8 cellular contexts compared by ENCODE assay signal in the genomic region with DNA sequence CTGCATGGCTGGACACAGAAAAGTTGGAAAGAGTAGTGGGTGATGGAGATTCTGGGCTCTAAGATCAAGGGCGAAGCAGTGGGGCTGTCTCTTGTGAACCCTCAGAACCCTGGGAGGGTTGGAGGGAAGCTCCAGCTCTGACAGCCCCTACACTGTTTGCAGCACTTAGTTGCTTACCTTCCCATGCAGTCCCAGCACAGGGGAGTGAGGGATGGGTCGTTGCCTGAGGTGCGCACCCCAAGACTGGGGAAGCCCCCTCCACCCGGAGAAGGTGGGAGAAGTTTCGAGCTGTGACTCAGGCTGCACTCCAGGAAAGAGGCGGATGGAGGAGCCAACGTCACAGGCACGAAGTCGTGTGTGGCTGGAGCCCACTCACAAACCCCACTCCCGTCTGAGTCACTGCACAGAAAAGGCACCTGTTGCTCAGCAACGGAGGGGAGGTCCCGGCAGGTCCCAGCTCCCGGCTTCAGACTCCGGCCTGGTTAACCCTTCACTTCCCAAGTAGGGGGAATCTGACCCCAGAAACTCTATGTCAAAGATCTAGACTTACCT.
DNase-seq lines count a peak whose midpoint lies in the region; ATAC-seq and TF ChIP-seq lines count a peak whose summit lies in the region.

No MANE protein-coding gene starts in this region.

- H3K79me2 ChIP-seq in H9 (ENCODE audit: insufficient read depth, low read length): no peaks in the 10 kb centered on the region

- H3K79me1 ChIP-seq in H9 (ENCODE audit: insufficient read depth, low read depth, low read length, poor library complexity, severe bottlenecking): no peaks in the 10 kb centered on the region

- no peak overlapping the region for H4K8ac ChIP-seq in H9 (replicated peaks; ENCODE audit: insufficient read length, low read depth, low read length)

- no peak overlapping the region for H4K5ac ChIP-seq in H9 (ENCODE audit: insufficient read length, low read depth, low read length)

- no peak overlapping the region for H3K27ac ChIP-seq in H9 (ENCODE audit: insufficient read length, low read depth, low read length)
- no peak overlapping the region for H3K27ac ChIP-seq in foreskin keratinocyte
- no peak overlapping the region for H3K27ac ChIP-seq in uterus

- no peak overlapping the region for H2BK20ac ChIP-seq in H9 (ENCODE audit: low read depth, low read length, poor library complexity, severe bottlenecking)

- CTCF ChIA-PET in activated CD8-positive, alpha-beta T cell treated with anti-CD3 and anti-CD28 coated beads, Interleukin-2, amount 10 ng/mL, durations not matched to agents 7 days and 5 days (lab: Charles Lee): no interaction called here

- H3K4me1 ChIP-seq in H9 (ENCODE audit: insufficient read depth, low read length): peaks cover 3% of the 10 kb centered on the region; the same call in 1 of the 2 replicates
- H3K4me1 ChIP-seq in foreskin keratinocyte: no peaks in the 10 kb centered on the region
- H3K4me1 ChIP-seq in uterus: no peaks in the 10 kb centered on the region

- H3K23me2 ChIP-seq in H9 (ENCODE audit: insufficient read length, low read depth, low read length, poor library complexity, severe bottlenecking): peaks cover 8% of the 10 kb centered on the region

- H3K4me3 Mint-ChIP-seq in H9: peak overlapping the region; percentile 43 to 67
- no peak overlapping the region for H3K4me3 Mint-ChIP-seq in activated CD8-positive, alpha-beta T cell treated with anti-CD3 and anti-CD28 coated beads, Interleukin-2, amount 10 ng/mL, durations not matched to agents 7 days and 5 days

- DNase-seq in H9 (peak; percentile 71), foreskin keratinocyte (peak; percentile 23 to 67), uterus (no peak), Kasumi-1 (lab: John Stamatoyannopoulos, UW) (no peak)
- DNase-seq in activated CD8-positive, alpha-beta T cell treated with anti-CD3 and anti-CD28 coated beads, Interleukin-2, amount 10 ng/mL, durations not matched to agents 7 days and 5 days: peak; percentile 40
- peak; percentile 63 for DNase-seq in stimulated activated CD4-positive, alpha-beta T cell treated with anti-CD3 and anti-CD28 coated beads, Interleukin-4, amount 100 ng/mL, for 1 hour

- peaks cover 28% of the 10 kb centered on the region in 2 experiments for H3K4me1 Mint-ChIP-seq in H9
- H3K4me1 Mint-ChIP-seq in activated CD8-positive, alpha-beta T cell treated with anti-CD3 and anti-CD28 coated beads, Interleukin-2, amount 10 ng/mL, durations not matched to agents 7 days and 5 days (ENCODE audit: low read depth): peaks cover 8% of the 10 kb centered on the region

- no peaks in the 10 kb centered on the region for H3K9me3 ChIP-seq in H9 (ENCODE audit: control insufficient read depth, low read depth, low read length)
- H3K9me3 ChIP-seq in uterus: no peaks in the 10 kb centered on the region

- peak overlapping the region; percentile 9 for H3K4me2 ChIP-seq in H9 (ENCODE audit: insufficient read depth, insufficient read length, low read length)

- no peak overlapping the region for H4K91ac ChIP-seq in H9 (ENCODE audit: insufficient read length, low read depth, low read length)

- peaks cover 3 to 9% of the 10 kb centered on the region in 2 experiments; a peak in 2 of 5 replicates for H3K9me3 Mint-ChIP-seq in H9
- no peaks in the 10 kb centered on the region for H3K9me3 Mint-ChIP-seq in activated CD8-positive, alpha-beta T cell treated with anti-CD3 and anti-CD28 coated beads, Interleukin-2, amount 10 ng/mL, durations not matched to agents 7 days and 5 days (ENCODE audit: insufficient read depth)

- WGBS in H9 (ENCODE audit: extremely low coverage, insufficient read length, low lambda C conversion rate): no CpG with 5 or more reads among the region's 14 CpGs

- H3K9ac ChIP-seq in H9 (ENCODE audit: extremely low read depth, insufficient read length, low read length): no peak overlapping the region

- no peak overlapping the region for H2BK12ac ChIP-seq in H9 (ENCODE audit: insufficient read length, low read depth, low read length)

- H2AFZ ChIP-seq in H9 (ENCODE audit: low read length): no peak overlapping the region

- H2BK120ac ChIP-seq in H9 (ENCODE audit: low read depth, low read length, poor library complexity, severe bottlenecking): no peak overlapping the region

- H3K23ac ChIP-seq in H9 (ENCODE audit: insufficient read length, low read depth, low read length): no peak overlapping the region

- no peak overlapping the region for H2BK5ac ChIP-seq in H9 (ENCODE audit: insufficient read length, low read length)

- H2AK5ac ChIP-seq in H9 (ENCODE audit: insufficient read length, low read length): no peak overlapping the region

- peaks cover 0 to 12% (median 0%) of the 10 kb centered on the region in 3 experiments; a peak in 3 of 7 replicates for H3K36me3 Mint-ChIP-seq in H9 (ENCODE audit: insufficient read depth in 1 of 3, low read depth in 3 of 3)
- H3K36me3 Mint-ChIP-seq in activated CD8-positive, alpha-beta T cell treated with anti-CD3 and anti-CD28 coated beads, Interleukin-2, amount 10 ng/mL, durations not matched to agents 7 days and 5 days (ENCODE audit: low read depth): no peaks in the 10 kb centered on the region

- no peak for TF ChIP-seq CTCF in H9 (conservative IDR thresholded peaks at IDR 0.05)
- TF ChIP-seq CTCF in foreskin keratinocyte (conservative IDR thresholded peaks at IDR 0.05): peak; percentile 10
- no peak for TF ChIP-seq CTCF in uterus (IDR thresholded peaks at IDR 0.05)

- POLR2A ChIA-PET in activated CD8-positive, alpha-beta T cell treated with anti-CD3 and anti-CD28 coated beads, Interleukin-2, amount 10 ng/mL, durations not matched to agents 7 days and 5 days (lab: Charles Lee): no interaction called here

- no peak overlapping the region for H3T11ph ChIP-seq in H9 (ENCODE audit: low read length)

- intact Hi-C loops in uterus (cut with DNase I; ENCODE audit: low total_unique reads): no loop called here

- H2BK15ac ChIP-seq in H9 (ENCODE audit: low read depth, low read length): no peak overlapping the region

- no peak overlapping the region for H3K4ac ChIP-seq in H9 (ENCODE audit: low read depth, low read length)

- H3K36me3 ChIP-seq in uterus: no peaks in the 10 kb centered on the region

- H3K18ac ChIP-seq in H9 (ENCODE audit: insufficient read length, low read depth, low read length): peak overlapping the region; percentile 15

- no peaks in the 10 kb centered on the region; the same call in 1 of the 2 replicates for H3K27me3 Mint-ChIP-seq in H9 (ENCODE audit: low read depth)
- peaks cover 22% of the 10 kb centered on the region for H3K27me3 Mint-ChIP-seq in activated CD8-positive, alpha-beta T cell treated with anti-CD3 and anti-CD28 coated beads, Interleukin-2, amount 10 ng/mL, durations not matched to agents 7 days and 5 days (ENCODE audit: low read depth)

- no peaks in the 10 kb centered on the region for H4K20me1 ChIP-seq in H9 (ENCODE audit: control insufficient read depth, insufficient read depth, insufficient read length)

- no peak for TF ChIP-seq POLR2A in uterus (IDR thresholded peaks at IDR 0.05)

- H3K27ac Mint-ChIP-seq in H9: peak overlapping the region in 1 of 3 experiments; percentile 61; a peak in 1 of 7 replicates
- no peak overlapping the region for H3K27ac Mint-ChIP-seq in activated CD8-positive, alpha-beta T cell treated with anti-CD3 and anti-CD28 coated beads, Interleukin-2, amount 10 ng/mL, durations not matched to agents 7 days and 5 days

- H3K14ac ChIP-seq in H9 (ENCODE audit: insufficient read depth, low read length): no peak overlapping the region

- ATAC-seq in activated CD8-positive, alpha-beta T cell treated with anti-CD3 and anti-CD28 coated beads, Interleukin-2, amount 10 ng/mL, durations not matched to agents 7 days and 5 days: peak; percentile 36
- ATAC-seq in foreskin keratinocyte (peak; percentile 90), GM18909 (IDR thresholded peaks at IDR 0.05; ENCODE audit: poor library complexity, unreplicated experiment) (no peak), GM21447 (IDR thresholded peaks at IDR 0.05; ENCODE audit: unreplicated experiment) (no peak)

- H3K56ac ChIP-seq in H9 (ENCODE audit: insufficient read length, low read depth, low read length): no peak overlapping the region

- H3K4me3 ChIP-seq in uterus: no peak overlapping the region

- H3K27me3 ChIP-seq in H9 (ENCODE audit: insufficient read depth, low read length) (no peaks in the 10 kb centered on the region), foreskin keratinocyte (no peaks in the 10 kb centered on the region), uterus (no peaks in the 10 kb centered on the region)

Comparison
In these comparisons a context has a peak if more than half of its experiments do, and no peak if none do; other contexts are left out.
1. DNase-seq: peak in H9 (single experiment), activated CD8-positive, alpha-beta T cell treated with anti-CD3 and anti-CD28 coated beads, Interleukin-2, amount 10 ng/mL, durations not matched to agents 7 days and 5 days (single experiment), foreskin keratinocyte (2 of 2) and stimulated activated CD4-positive, alpha-beta T cell treated with anti-CD3 and anti-CD28 coated beads, Interleukin-4, amount 100 ng/mL, for 1 hour (single experiment); none in uterus (0 of 2) and Kasumi-1 (0 of 2).
2. ATAC-seq: peak in activated CD8-positive, alpha-beta T cell treated with anti-CD3 and anti-CD28 coated beads, Interleukin-2, amount 10 ng/mL, durations not matched to agents 7 days and 5 days (single experiment) and foreskin keratinocyte (single experiment); none in GM18909 (single experiment) and GM21447 (single experiment).